Comparison of ENCODE assay signal across 1 cellular context in genomic region chr21:15031790-15032357, GRCh38.
TF ChIP-seq lines count a peak whose summit lies in the region.

No MANE protein-coding gene starts in this region.

TF ChIP-seq in GM12878, 131 proteins besides CTCF, POLR2A, EP300 and RAD21 (continued from another document and continues in another):
- no peak for TF ChIP-seq ZBTB33 (IDR thresholded peaks at IDR 0.05)
- no peak for TF ChIP-seq SPI1 (IDR thresholded peaks at IDR 0.05; ENCODE audit: borderline replicate concordance, insufficient read depth, low read depth, low read length)
- TF ChIP-seq SP1 (IDR thresholded peaks at IDR 0.05; ENCODE audit: low read depth, low read length) = no peak
- TF ChIP-seq PKNOX1 (IDR thresholded peaks at IDR 0.05) = no peak
- no peak for TF ChIP-seq FOS (IDR thresholded peaks at IDR 0.05; ENCODE audit: borderline replicate concordance, extremely low read depth, insufficient read length)
- TF ChIP-seq ATF7 (IDR thresholded peaks at IDR 0.05; ENCODE audit: low read depth) = no peak
- no peak for TF ChIP-seq PBX3 (IDR thresholded peaks at IDR 0.05; ENCODE audit: insufficient replicate concordance, low read depth, low read length)
- TF ChIP-seq RB1 (IDR thresholded peaks at IDR 0.05; ENCODE audit: borderline replicate concordance) = no peak
- TF ChIP-seq ATF3 (IDR thresholded peaks at IDR 0.05; ENCODE audit: borderline replicate concordance, extremely low read depth, low read depth, low read length) = no peak
- no peak for TF ChIP-seq USF2 (IDR thresholded peaks at IDR 0.05; ENCODE audit: borderline replicate concordance, low read depth, low read length)
- no peak for TF ChIP-seq HCFC1 (IDR thresholded peaks at IDR 0.05; ENCODE audit: low read length)
- TF ChIP-seq CEBPZ (IDR thresholded peaks at IDR 0.05; ENCODE audit: low read depth, low read length) = no peak
- peak; percentile 14; the same call in 1 of the 2 replicates for TF ChIP-seq ATF2 (IDR thresholded peaks at IDR 0.05; ENCODE audit: low read length)
- TF ChIP-seq SKIL (IDR thresholded peaks at IDR 0.05; ENCODE audit: low read depth, poor library complexity, severe bottlenecking) = no peak
- TF ChIP-seq NFIC (IDR thresholded peaks at IDR 0.05; ENCODE audit: low read depth, low read length) = peak; percentile 39; the same call in 1 of the 2 replicates
- TF ChIP-seq BMI1 (IDR thresholded peaks at IDR 0.05; ENCODE audit: borderline replicate concordance) = no peak
- TF ChIP-seq CUX1 (IDR thresholded peaks at IDR 0.05; ENCODE audit: insufficient replicate concordance, low read depth, low read length) = no peak
- TF ChIP-seq EGR1 (IDR thresholded peaks at IDR 0.05; ENCODE audit: borderline replicate concordance in 1 of 2, low read depth in 2 of 2, low read length in 2 of 2) = no peak
- peak; percentile 55 for TF ChIP-seq JUNB (IDR thresholded peaks at IDR 0.05)
- TF ChIP-seq KAT2A (conservative IDR thresholded peaks at IDR 0.05; ENCODE audit: control insufficient read depth, low read depth, low read length) = no peak
- TF ChIP-seq HDAC6 (IDR thresholded peaks at IDR 0.05; ENCODE audit: unreplicated experiment) = no peak
- TF ChIP-seq RUNX3 (IDR thresholded peaks at IDR 0.05; ENCODE audit: low read length) = peak; percentile 49
- TF ChIP-seq ZBED1 (IDR thresholded peaks at IDR 0.05; ENCODE audit: borderline replicate concordance) = no peak
- no peak for TF ChIP-seq NBN (IDR thresholded peaks at IDR 0.05)
- no peak for TF ChIP-seq MAX (IDR thresholded peaks at IDR 0.05; ENCODE audit: low read depth, low read length)
- TF ChIP-seq PRDM15 (CRISPR knock-in tag; IDR thresholded peaks at IDR 0.05) = no peak
- peak; percentile 75; the same call in 1 of the 2 replicates for TF ChIP-seq TCF7 (IDR thresholded peaks at IDR 0.05; ENCODE audit: borderline replicate concordance)
- no peak for TF ChIP-seq NR2C2 (IDR thresholded peaks at IDR 0.05; ENCODE audit: borderline replicate concordance, control insufficient read depth, insufficient read length, low read depth)
- TF ChIP-seq DPF2 (IDR thresholded peaks at IDR 0.05) = no peak
- TF ChIP-seq NRF1 (conservative IDR thresholded peaks at IDR 0.05; ENCODE audit: low read depth, low read length) = no peak
- TF ChIP-seq PAX5 (IDR thresholded peaks at IDR 0.05; ENCODE audit: borderline replicate concordance, low read depth, low read length) = no peak
